Comparison of ENCODE assay signal across 8 cellular contexts in the genomic region with DNA sequence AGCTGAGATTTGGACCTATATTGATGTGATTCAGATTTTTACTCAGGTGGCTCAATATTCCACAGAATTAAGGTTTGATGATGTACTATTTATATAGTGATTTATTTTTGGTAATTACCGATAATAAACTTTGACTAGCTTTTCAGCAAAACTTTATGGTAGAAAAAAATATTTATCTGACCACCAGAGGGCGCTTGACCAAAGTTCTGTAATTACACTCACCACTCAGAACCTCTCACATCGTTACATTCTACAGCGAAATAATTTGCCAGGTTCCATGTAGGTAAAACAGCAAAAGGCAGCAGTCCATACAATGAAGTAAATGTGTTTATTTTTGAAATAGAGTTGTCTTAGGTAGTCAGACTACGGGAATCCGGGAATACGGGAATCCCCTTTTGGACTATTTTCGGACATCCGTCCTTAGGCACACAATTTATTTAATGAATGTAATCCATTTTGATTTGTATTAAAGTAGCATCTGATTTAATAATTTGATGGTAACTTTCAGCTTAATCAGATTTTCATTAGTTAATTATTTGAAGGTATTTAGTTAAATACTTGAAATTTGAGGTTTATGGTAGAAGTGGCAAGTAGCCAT.
DNase-seq lines count a peak whose midpoint lies in the region; ATAC-seq, FAIRE-seq and TF ChIP-seq lines count a peak whose summit lies in the region.

No MANE protein-coding gene starts in this region.

- H3K9ac ChIP-seq in endothelial cell of umbilical vein (replicated peaks; ENCODE audit: extremely low read depth, insufficient read depth, low read length) (no peak overlapping the region), neuronal stem cell (ENCODE audit: low read depth, low read length, poor library complexity) (no peak overlapping the region)

- H3K4me3 ChIP-seq in OCI-LY7 (ENCODE audit: low read depth, low read length, poor library complexity, severe bottlenecking) (no peak overlapping the region), endothelial cell of umbilical vein (replicated peaks in 1 of 3; ENCODE audit: insufficient read depth in 1 of 3, low read depth in 1 of 3, low read length in 3 of 3) (no peak overlapping the region), neuronal stem cell (ENCODE audit: low read length in 2 of 2) (no peak overlapping the region)

- no peak overlapping the region for H2AFZ ChIP-seq in OCI-LY7 (ENCODE audit: low read length)
- H2AFZ ChIP-seq in endothelial cell of umbilical vein (ENCODE audit: low read depth, low read length): no peak overlapping the region
- no peak overlapping the region for H2AFZ ChIP-seq in neuronal stem cell (ENCODE audit: low read length)

- H2BK5ac ChIP-seq in neuronal stem cell (ENCODE audit: low read length): no peak overlapping the region

- peak; percentile 69 for DNase-seq in DMS 273 (lab: John Stamatoyannopoulos, UW; ENCODE audit: unreplicated experiment)
- no peak for DNase-seq in DMS 273 treated with DMSO at 0.1 percent for 48 hours (lab: John Stamatoyannopoulos, UW)
- peak; percentile 11 for DNase-seq in GM19240 (ENCODE audit: insufficient read length, low spot score)
- peak; percentile 57 for DNase-seq in OCI-LY7 (ENCODE audit: low spot score)
- peak; percentile 48 for DNase-seq in endothelial cell of umbilical vein (ENCODE audit: low read depth, low spot score)
- peak; percentile 36 for DNase-seq in neuronal stem cell (ENCODE audit: low spot score)
- no peak for DNase-seq in 8988T

- BruUV-seq in OCI-LY7 (replicated peaks; lab: Mats Ljungman, UMichigan) (no TSS peak), endothelial cell of umbilical vein (replicated peaks; lab: Mats Ljungman, UMichigan) (no TSS peak)

- H3K4me1 ChIP-seq in OCI-LY7 (ENCODE audit: insufficient read depth, low read length, poor library complexity, severe bottlenecking) (no peaks in the 10 kb centered on the region), endothelial cell of umbilical vein (ENCODE audit: control insufficient read depth, extremely low read depth, insufficient read depth, low read length) (no peaks in the 10 kb centered on the region), neuronal stem cell (ENCODE audit: control insufficient read depth in 2 of 2, insufficient read depth in 1 of 2, low read depth in 1 of 2, low read length in 2 of 2) (no peaks in the 10 kb centered on the region)

- H3K14ac ChIP-seq in neuronal stem cell (ENCODE audit: low read length): no peak overlapping the region

- intact Hi-C loops in OCI-LY7 (cut with micrococcal nuclease; ENCODE audit: unreplicated experiment): loop anchor here (2.0 to 10.0 kb wide), 2 partner anchors 29 to 1049 kb away; no protein-coding TSS in a partner anchor
- intact Hi-C loops in endothelial cell of umbilical vein (cut with micrococcal nuclease): loop anchor here (1.0 to 5.0 kb wide), 3 partner anchors 59 to 1052 kb away; no protein-coding TSS in a partner anchor

- H3K9me2 ChIP-seq in OCI-LY7 (ENCODE audit: insufficient read depth, low read length): no peaks in the 10 kb centered on the region

- H3K27me3 ChIP-seq in endothelial cell of umbilical vein (ENCODE audit: control insufficient read depth in 2 of 2, insufficient read depth in 2 of 2, low read length in 2 of 2) (peaks cover 0 to 2% of the 10 kb centered on the region in 2 experiments), neuronal stem cell (ENCODE audit: control insufficient read depth in 3 of 3, insufficient read depth in 3 of 3, low read depth in 1 of 3, low read length in 3 of 3) (no peaks in the 10 kb centered on the region)

- peak; percentile 89 for FAIRE-seq in endothelial cell of umbilical vein (lab: Jason Lieb, UNC)

- peak; percentile 93 for TF ChIP-seq CTCF in OCI-LY7 (conservative IDR thresholded peaks at IDR 0.05; ENCODE audit: low read length)
- TF ChIP-seq CTCF in endothelial cell of umbilical vein (IDR thresholded peaks at IDR 0.05; ENCODE audit: extremely low read depth in 1 of 2, insufficient read depth in 1 of 2, low read depth in 1 of 2, low read length in 2 of 2): peak; percentile 41 to 45

- H3K79me2 ChIP-seq in OCI-LY7 (ENCODE audit: insufficient read depth, low read depth, low read length) (no peaks in the 10 kb centered on the region), endothelial cell of umbilical vein (ENCODE audit: control insufficient read depth, insufficient read depth, low read length) (no peaks in the 10 kb centered on the region)

- no peak overlapping the region for H2BK15ac ChIP-seq in neuronal stem cell (ENCODE audit: low read length)

- H2AK5ac ChIP-seq in neuronal stem cell (ENCODE audit: low read depth, low read length): no peak overlapping the region

- POLR2A ChIA-PET in OCI-LY7 (lab: Charles Lee) (interaction anchor here (0.6 kb wide), 1 partner anchor 187 kb away, joined by 3 read pairs; no protein-coding TSS in a partner anchor), endothelial cell of umbilical vein (lab: Charles Lee) (no interaction called here)

- TF ChIP-seq POLR2A in endothelial cell of umbilical vein (IDR thresholded peaks at IDR 0.05; ENCODE audit: low read depth, low read length): no peak

- H2BK12ac ChIP-seq in neuronal stem cell (ENCODE audit: low read length): no peak overlapping the region

- H4K20me1 ChIP-seq in OCI-LY7 (ENCODE audit: insufficient read depth, low read length): no peaks in the 10 kb centered on the region
- H4K20me1 ChIP-seq in endothelial cell of umbilical vein (replicated peaks; ENCODE audit: control insufficient read depth, extremely low read depth, insufficient read depth, low read length): no peaks in the 10 kb centered on the region

- H4K91ac ChIP-seq in neuronal stem cell (ENCODE audit: low read depth, low read length, poor library complexity): no peak overlapping the region

- no peak overlapping the region for H3K23ac ChIP-seq in neuronal stem cell (ENCODE audit: low read depth, low read length, poor library complexity)

- no peaks in the 10 kb centered on the region for H3K79me1 ChIP-seq in neuronal stem cell (ENCODE audit: low read depth, low read length)

- H3K27ac ChIP-seq in OCI-LY7 (ENCODE audit: low read depth, low read length, poor library complexity, severe bottlenecking) (no peak overlapping the region), endothelial cell of umbilical vein (ENCODE audit: insufficient read depth, low read depth, low read length) (no peak overlapping the region), neuronal stem cell (replicated peaks; ENCODE audit: low read length) (no peak overlapping the region)

- H3K4ac ChIP-seq in neuronal stem cell (ENCODE audit: low read length): no peak overlapping the region

- H2BK120ac ChIP-seq in neuronal stem cell (ENCODE audit: low read depth, low read length): no peak overlapping the region

- no peak for ATAC-seq in HG03432 (IDR thresholded peaks at IDR 0.05; ENCODE audit: unreplicated experiment)

- CTCF ChIA-PET in OCI-LY7 (lab: Charles Lee; ENCODE audit: unreplicated experiment) (no interaction called here), endothelial cell of umbilical vein (lab: Charles Lee) (interaction anchor here (0.5 to 2.1 kb wide), 71 partner anchors 8 to 1124 kb away, joined by 3 to 111 read pairs (median 4); partner anchors contain the start of gene DDHD1)

- H4K8ac ChIP-seq in neuronal stem cell (ENCODE audit: low read depth, low read length): no peak overlapping the region

- H3K18ac ChIP-seq in neuronal stem cell (ENCODE audit: low read length): no peak overlapping the region

- H3K4me2 ChIP-seq in OCI-LY7 (ENCODE audit: low read length) (no peak overlapping the region), endothelial cell of umbilical vein (ENCODE audit: insufficient read depth, low read length) (no peak overlapping the region), neuronal stem cell (ENCODE audit: insufficient read depth, low read length, poor library complexity, severe bottlenecking) (no peak overlapping the region)

- no peaks in the 10 kb centered on the region for H3K9me3 ChIP-seq in OCI-LY7 (ENCODE audit: low read length)
- no peaks in the 10 kb centered on the region for H3K9me3 ChIP-seq in endothelial cell of umbilical vein (replicated peaks; ENCODE audit: control insufficient read depth, insufficient read depth, low read length)
- no peaks in the 10 kb centered on the region for H3K9me3 ChIP-seq in neuronal stem cell (replicated peaks in 1 of 2; ENCODE audit: control insufficient read depth in 2 of 2, insufficient read depth in 1 of 2, low read depth in 1 of 2, low read length in 2 of 2)

- H3K36me3 ChIP-seq in OCI-LY7 (ENCODE audit: insufficient read depth, low read length) (no peaks in the 10 kb centered on the region), endothelial cell of umbilical vein (ENCODE audit: control insufficient read depth in 2 of 2, extremely low read depth in 1 of 2, insufficient read depth in 2 of 2, low read length in 2 of 2) (no peaks in the 10 kb centered on the region), neuronal stem cell (replicated peaks in 1 of 2; ENCODE audit: control insufficient read depth in 2 of 2, insufficient read depth in 2 of 2, low read length in 2 of 2) (no peaks in the 10 kb centered on the region)

- dilution Hi-C loops in endothelial cell of umbilical vein (cut with MboI; ENCODE audit: extremely low pct_ligation_motif_present, low sequenced_read_pairs): no loop called here

- no CpG with 5 or more reads among the region's 9 CpGs for WGBS in neuronal stem cell (ENCODE audit: extremely low coverage in 2 of 2, insufficient read length in 2 of 2, insufficient replicate concordance in 1 of 2), 2 donors

- H3K9me1 ChIP-seq in endothelial cell of umbilical vein (replicated peaks; ENCODE audit: control insufficient read depth, extremely low read depth, insufficient read depth, low read length): no peaks in the 10 kb centered on the region

TF ChIP-seq in endothelial cell of umbilical vein, 7 proteins besides CTCF, POLR2A, EP300 and RAD21:
- TF ChIP-seq JUN (IDR thresholded peaks at IDR 0.05; ENCODE audit: borderline replicate concordance, insufficient read depth, insufficient read length, low read depth): no peak
- no peak for TF ChIP-seq GATA2 (IDR thresholded peaks at IDR 0.05; ENCODE audit: insufficient read depth, insufficient read length, low read depth, low read length)
- TF ChIP-seq FOS (IDR thresholded peaks at IDR 0.05; ENCODE audit: borderline replicate concordance, insufficient read depth, low read length): no peak
- no peak for TF ChIP-seq POLR2AphosphoS5 (IDR thresholded peaks at IDR 0.05; ENCODE audit: insufficient read depth, low read depth, low read length)
- no peak for TF ChIP-seq MAX (IDR thresholded peaks at IDR 0.05; ENCODE audit: insufficient read depth, insufficient read length)
- TF ChIP-seq EZH2 (IDR thresholded peaks at IDR 0.05; ENCODE audit: borderline replicate concordance, low read depth, low read length, severe bottlenecking): no peak
- TF ChIP-seq MYC (IDR thresholded peaks at IDR 0.05; ENCODE audit: low read depth, low read length): no peak

Comparison
In these comparisons a context has a peak if more than half of its experiments do, and no peak if none do; other contexts are left out.
1. DNase-seq: peak in DMS 273 (single experiment), GM19240 (single experiment), OCI-LY7 (single experiment), endothelial cell of umbilical vein (single experiment) and neuronal stem cell (single experiment); none in DMS 273 treated with DMSO at 0.1 percent for 48 hours (single experiment) and 8988T (single experiment).